ENCODE assay signal across 8 cellular contexts in genomic region chr6:56314683-56315523, GRCh38.
A peak's percentile ranks its signal among the peaks of the same experiment; 100 is the strongest.
DNase-seq lines count a peak whose midpoint lies in the region; ATAC-seq and TF ChIP-seq lines count a peak whose summit lies in the region.

No MANE protein-coding gene starts in this region.

- no peak overlapping the region for H3K27ac ChIP-seq in WERI-Rb-1
- no peak overlapping the region for H3K27ac ChIP-seq in CD8-positive, alpha-beta T cell (ENCODE audit: low read depth, low read length)

- no peaks in the 10 kb centered on the region for H3K27me3 Mint-ChIP-seq in CD8-positive, alpha-beta T cell (ENCODE audit: low read depth)

- H3K4me1 Mint-ChIP-seq in CD8-positive, alpha-beta T cell (ENCODE audit: low read depth): no peaks in the 10 kb centered on the region

- no peaks in the 10 kb centered on the region for H3K36me3 Mint-ChIP-seq in CD8-positive, alpha-beta T cell

- CTCF ChIA-PET in CD8-positive, alpha-beta T cell (lab: Charles Lee): interaction anchor here (1.6 kb wide), 1 partner anchor 256 kb away, joined by 4 read pairs; no protein-coding TSS in a partner anchor

- peak; percentile 45 for DNase-seq in Ammon's horn (ENCODE audit: low spot score)
- peak; percentile 44 for DNase-seq in LHCN-M2 (ENCODE audit: low read depth)
- DNase-seq in WERI-Rb-1: peak; percentile 60
- no peak for DNase-seq in kidney epithelial cell (ENCODE audit: low read depth)
- DNase-seq in CD8-positive, alpha-beta T cell: no peak

- ATAC-seq in GM19324 (IDR thresholded peaks at IDR 0.05; ENCODE audit: low FRiP score, unreplicated experiment) (no peak), HG03571 (IDR thresholded peaks at IDR 0.05; ENCODE audit: unreplicated experiment) (no peak)
- no peak for ATAC-seq in CD8-positive, alpha-beta T cell

- H3K4me3 ChIP-seq in GM12875 (ENCODE audit: low read depth, low read length) (no peak overlapping the region), WERI-Rb-1 (ENCODE audit: low read depth, low read length) (no peak overlapping the region), kidney epithelial cell (ENCODE audit: low read depth, low read length) (no peak overlapping the region)
- H3K4me3 ChIP-seq in CD8-positive, alpha-beta T cell (ENCODE audit: low read depth, low read length): no peak overlapping the region

- POLR2A ChIA-PET in CD8-positive, alpha-beta T cell (lab: Charles Lee): no interaction called here

- no peaks in the 10 kb centered on the region for H3K9me3 ChIP-seq in WERI-Rb-1 (ENCODE audit: severe bottlenecking)
- H3K9me3 ChIP-seq in CD8-positive, alpha-beta T cell (ENCODE audit: low read length): no peaks in the 10 kb centered on the region

- no peaks in the 10 kb centered on the region for H3K9me3 Mint-ChIP-seq in CD8-positive, alpha-beta T cell

- no peaks in the 10 kb centered on the region for H3K36me3 ChIP-seq in WERI-Rb-1
- H3K36me3 ChIP-seq in kidney epithelial cell (ENCODE audit: control insufficient read depth, insufficient read depth, low read length): no peaks in the 10 kb centered on the region
- H3K36me3 ChIP-seq in CD8-positive, alpha-beta T cell (ENCODE audit: insufficient read depth, low read length): no peaks in the 10 kb centered on the region

- TF ChIP-seq CTCF in GM12875 (IDR thresholded peaks at IDR 0.05; ENCODE audit: borderline replicate concordance, insufficient read depth, low read depth, low read length) (peak; percentile 73), WERI-Rb-1 (IDR thresholded peaks at IDR 0.05; ENCODE audit: low read depth, low read length) (peak; percentile 87), kidney epithelial cell (IDR thresholded peaks at IDR 0.05; ENCODE audit: insufficient read depth, low read length, poor library complexity, severe bottlenecking) (peak; percentile 86)
- no peak for TF ChIP-seq CTCF in CD8-positive, alpha-beta T cell (IDR thresholded peaks at IDR 0.05)

- no peaks in the 10 kb centered on the region for H3K4me1 ChIP-seq in CD8-positive, alpha-beta T cell (ENCODE audit: insufficient read depth, low read length)

- intact Hi-C loops in CD8-positive, alpha-beta T cell (cut with DNase I, micrococcal nuclease): no loop called here

- H3K4me3 Mint-ChIP-seq in CD8-positive, alpha-beta T cell: no peak overlapping the region

- no peaks in the 10 kb centered on the region for H3K27me3 ChIP-seq in WERI-Rb-1 (ENCODE audit: insufficient read depth, low read depth, severe bottlenecking)
- no peaks in the 10 kb centered on the region for H3K27me3 ChIP-seq in kidney epithelial cell (ENCODE audit: control insufficient read depth, insufficient read depth, low read length)
- no peaks in the 10 kb centered on the region for H3K27me3 ChIP-seq in CD8-positive, alpha-beta T cell (ENCODE audit: insufficient read depth, low read length)

- H3K27ac Mint-ChIP-seq in CD8-positive, alpha-beta T cell: no peak overlapping the region

Comparison
In these comparisons a context has a peak if more than half of its experiments do, and no peak if none do; other contexts are left out.
1. DNase-seq: peak in Ammon's horn (single experiment), LHCN-M2 (single experiment) and WERI-Rb-1 (single experiment); none in kidney epithelial cell (single experiment) and CD8-positive, alpha-beta T cell (0 of 7).